ENCODE assay signal across 1 cellular context in the genomic region with DNA sequence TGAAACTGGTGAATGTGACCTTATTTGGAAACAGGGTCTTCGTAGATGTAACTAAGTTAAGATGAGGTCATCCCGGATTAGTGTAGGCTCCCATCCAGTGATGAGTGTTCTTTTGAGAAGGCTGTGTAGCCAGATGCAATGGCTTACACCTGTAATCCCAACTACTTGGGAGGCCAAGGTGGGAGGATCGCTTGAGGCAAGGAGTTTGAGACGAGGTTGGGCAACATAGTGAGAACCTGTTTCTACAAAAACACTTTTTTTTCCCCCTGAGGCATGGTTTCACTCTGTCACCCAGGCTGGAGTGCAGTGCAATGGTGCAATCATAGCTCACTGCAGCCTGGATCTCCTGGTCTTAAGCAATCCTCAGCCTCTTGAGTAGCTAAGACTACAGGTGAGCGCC.
A peak's percentile ranks its signal among the peaks of the same experiment; 100 is the strongest.
TF ChIP-seq lines count a peak whose summit lies in the region.

No MANE protein-coding gene starts in this region.

TF ChIP-seq in H1, 55 proteins besides CTCF, POLR2A, EP300 and RAD21:
- TF ChIP-seq SRF (IDR thresholded peaks at IDR 0.05; ENCODE audit: low read depth, low read length): 0 out of 2 replicates have a peak, but pooled peaks have one; percentile 47
- TF ChIP-seq, protein P1, sequence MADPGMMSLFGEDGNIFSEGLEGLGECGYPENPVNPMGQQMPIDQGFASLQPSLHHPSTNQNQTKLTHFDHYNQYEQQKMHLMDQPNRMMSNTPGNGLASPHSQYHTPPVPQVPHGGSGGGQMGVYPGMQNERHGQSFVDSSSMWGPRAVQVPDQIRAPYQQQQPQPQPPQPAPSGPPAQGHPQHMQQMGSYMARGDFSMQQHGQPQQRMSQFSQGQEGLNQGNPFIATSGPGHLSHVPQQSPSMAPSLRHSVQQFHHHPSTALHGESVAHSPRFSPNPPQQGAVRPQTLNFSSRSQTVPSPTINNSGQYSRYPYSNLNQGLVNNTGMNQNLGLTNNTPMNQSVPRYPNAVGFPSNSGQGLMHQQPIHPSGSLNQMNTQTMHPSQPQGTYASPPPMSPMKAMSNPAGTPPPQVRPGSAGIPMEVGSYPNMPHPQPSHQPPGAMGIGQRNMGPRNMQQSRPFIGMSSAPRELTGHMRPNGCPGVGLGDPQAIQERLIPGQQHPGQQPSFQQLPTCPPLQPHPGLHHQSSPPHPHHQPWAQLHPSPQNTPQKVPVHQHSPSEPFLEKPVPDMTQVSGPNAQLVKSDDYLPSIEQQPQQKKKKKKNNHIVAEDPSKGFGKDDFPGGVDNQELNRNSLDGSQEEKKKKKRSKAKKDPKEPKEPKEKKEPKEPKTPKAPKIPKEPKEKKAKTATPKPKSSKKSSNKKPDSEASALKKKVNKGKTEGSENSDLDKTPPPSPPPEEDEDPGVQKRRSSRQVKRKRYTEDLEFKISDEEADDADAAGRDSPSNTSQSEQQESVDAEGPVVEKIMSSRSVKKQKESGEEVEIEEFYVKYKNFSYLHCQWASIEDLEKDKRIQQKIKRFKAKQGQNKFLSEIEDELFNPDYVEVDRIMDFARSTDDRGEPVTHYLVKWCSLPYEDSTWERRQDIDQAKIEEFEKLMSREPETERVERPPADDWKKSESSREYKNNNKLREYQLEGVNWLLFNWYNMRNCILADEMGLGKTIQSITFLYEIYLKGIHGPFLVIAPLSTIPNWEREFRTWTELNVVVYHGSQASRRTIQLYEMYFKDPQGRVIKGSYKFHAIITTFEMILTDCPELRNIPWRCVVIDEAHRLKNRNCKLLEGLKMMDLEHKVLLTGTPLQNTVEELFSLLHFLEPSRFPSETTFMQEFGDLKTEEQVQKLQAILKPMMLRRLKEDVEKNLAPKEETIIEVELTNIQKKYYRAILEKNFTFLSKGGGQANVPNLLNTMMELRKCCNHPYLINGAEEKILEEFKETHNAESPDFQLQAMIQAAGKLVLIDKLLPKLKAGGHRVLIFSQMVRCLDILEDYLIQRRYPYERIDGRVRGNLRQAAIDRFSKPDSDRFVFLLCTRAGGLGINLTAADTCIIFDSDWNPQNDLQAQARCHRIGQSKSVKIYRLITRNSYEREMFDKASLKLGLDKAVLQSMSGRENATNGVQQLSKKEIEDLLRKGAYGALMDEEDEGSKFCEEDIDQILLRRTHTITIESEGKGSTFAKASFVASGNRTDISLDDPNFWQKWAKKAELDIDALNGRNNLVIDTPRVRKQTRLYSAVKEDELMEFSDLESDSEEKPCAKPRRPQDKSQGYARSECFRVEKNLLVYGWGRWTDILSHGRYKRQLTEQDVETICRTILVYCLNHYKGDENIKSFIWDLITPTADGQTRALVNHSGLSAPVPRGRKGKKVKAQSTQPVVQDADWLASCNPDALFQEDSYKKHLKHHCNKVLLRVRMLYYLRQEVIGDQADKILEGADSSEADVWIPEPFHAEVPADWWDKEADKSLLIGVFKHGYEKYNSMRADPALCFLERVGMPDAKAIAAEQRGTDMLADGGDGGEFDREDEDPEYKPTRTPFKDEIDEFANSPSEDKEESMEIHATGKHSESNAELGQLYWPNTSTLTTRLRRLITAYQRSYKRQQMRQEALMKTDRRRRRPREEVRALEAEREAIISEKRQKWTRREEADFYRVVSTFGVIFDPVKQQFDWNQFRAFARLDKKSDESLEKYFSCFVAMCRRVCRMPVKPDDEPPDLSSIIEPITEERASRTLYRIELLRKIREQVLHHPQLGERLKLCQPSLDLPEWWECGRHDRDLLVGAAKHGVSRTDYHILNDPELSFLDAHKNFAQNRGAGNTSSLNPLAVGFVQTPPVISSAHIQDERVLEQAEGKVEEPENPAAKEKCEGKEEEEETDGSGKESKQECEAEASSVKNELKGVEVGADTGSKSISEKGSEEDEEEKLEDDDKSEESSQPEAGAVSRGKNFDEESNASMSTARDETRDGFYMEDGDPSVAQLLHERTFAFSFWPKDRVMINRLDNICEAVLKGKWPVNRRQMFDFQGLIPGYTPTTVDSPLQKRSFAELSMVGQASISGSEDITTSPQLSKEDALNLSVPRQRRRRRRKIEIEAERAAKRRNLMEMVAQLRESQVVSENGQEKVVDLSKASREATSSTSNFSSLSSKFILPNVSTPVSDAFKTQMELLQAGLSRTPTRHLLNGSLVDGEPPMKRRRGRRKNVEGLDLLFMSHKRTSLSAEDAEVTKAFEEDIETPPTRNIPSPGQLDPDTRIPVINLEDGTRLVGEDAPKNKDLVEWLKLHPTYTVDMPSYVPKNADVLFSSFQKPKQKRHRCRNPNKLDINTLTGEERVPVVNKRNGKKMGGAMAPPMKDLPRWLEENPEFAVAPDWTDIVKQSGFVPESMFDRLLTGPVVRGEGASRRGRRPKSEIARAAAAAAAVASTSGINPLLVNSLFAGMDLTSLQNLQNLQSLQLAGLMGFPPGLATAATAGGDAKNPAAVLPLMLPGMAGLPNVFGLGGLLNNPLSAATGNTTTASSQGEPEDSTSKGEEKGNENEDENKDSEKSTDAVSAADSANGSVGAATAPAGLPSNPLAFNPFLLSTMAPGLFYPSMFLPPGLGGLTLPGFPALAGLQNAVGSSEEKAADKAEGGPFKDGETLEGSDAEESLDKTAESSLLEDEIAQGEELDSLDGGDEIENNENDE (IDR thresholded peaks at IDR 0.05; ENCODE audit: insufficient replicate concordance, low read length): no peak
TF ChIP-seq in H1: peak in this region for 1.
